9 cellular contexts compared by ENCODE assay signal in the genomic region with DNA sequence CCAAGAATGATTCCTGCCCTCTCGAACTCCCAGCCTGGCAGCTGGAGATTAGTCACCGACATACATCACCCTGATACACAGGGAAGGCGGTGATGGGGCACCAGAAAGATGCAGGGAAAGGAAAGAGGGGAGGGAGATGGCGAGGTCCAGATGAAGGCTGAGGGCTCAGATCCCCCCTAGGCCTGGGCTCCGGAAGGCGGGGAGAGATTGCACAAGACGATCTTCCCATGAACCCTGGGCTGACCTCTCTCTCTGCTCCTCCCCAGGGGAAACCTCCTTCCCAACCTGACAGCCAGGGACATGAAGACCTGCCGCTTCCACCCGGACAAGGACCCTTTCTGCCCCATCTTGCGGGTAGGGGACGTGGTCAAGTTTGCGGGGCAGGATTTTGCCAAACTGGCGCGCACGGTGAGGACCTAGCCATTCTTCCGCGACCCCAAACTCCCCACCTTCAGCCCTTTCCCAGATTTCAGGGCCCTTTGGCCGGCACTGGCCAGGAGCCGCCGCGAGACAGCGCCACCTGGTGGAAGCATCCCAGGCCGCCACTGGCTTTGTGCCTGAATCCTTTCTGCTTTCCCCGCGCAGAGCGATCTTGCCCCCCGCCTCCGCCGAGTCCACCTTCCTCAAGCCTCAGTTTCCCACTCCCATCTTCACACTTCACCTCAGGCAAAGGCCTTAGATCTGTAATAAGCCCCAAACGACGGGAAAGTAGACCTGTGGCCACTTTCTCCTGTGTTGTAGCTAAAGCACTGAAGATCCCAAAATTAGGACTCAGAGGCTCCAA. TPM values are rescaled to one million over a fixed set of nuclear protein-coding genes. Genes with fewer than 3 reads are reported as not detected.
A peak's percentile ranks its signal among the peaks of the same experiment; 100 is the strongest.
DNase-seq lines count a peak whose midpoint lies in the region; ATAC-seq and TF ChIP-seq lines count a peak whose summit lies in the region.
"Had no signal": no experiment of that assay in that cellular context is flagged by ENCODE, and none has a peak within 500 bp of the region (broad histone marks: within the 10 kb centered on the region; RNA-seq: fewer than 3 reads in every experiment).

No MANE protein-coding gene starts in this region.

- peak overlapping the region; percentile 33 for H3K4me3 ChIP-seq in NT2/D1 (ENCODE audit: insufficient read length, low read depth)
- H3K4me3 ChIP-seq in foreskin fibroblast (ENCODE audit: low read depth in 1 of 2, low read length in 2 of 2), result no peak overlapping the region
- H3K4me3 ChIP-seq in osteoblast (ENCODE audit: insufficient read depth, low read length), result peak overlapping the region; percentile 28
- no peak overlapping the region for H3K4me3 ChIP-seq in tibial artery

- TF ChIP-seq CTCF in foreskin fibroblast (IDR thresholded peaks at IDR 0.05; ENCODE audit: low read depth, low read length) (peak; percentile 76), osteoblast (IDR thresholded peaks at IDR 0.05; ENCODE audit: extremely low read depth, low read depth, low read length) (peak; percentile 77), tibial artery (IDR thresholded peaks at IDR 0.05) (peak; percentile 78 to 91)

- ATAC-seq in activated T-helper 17 cell treated with anti-CD3 and anti-CD28 coated beads, Interleukin-2, amount 50 U/mL, for 72 hours (replicated peaks), result peak; percentile 65
- no peak for ATAC-seq in GM18867 (IDR thresholded peaks at IDR 0.05; ENCODE audit: unreplicated experiment)

- peak overlapping the region; percentile 74 for H3K9ac ChIP-seq in NT2/D1 (ENCODE audit: insufficient read length, low read depth)

- H3K79me2 ChIP-seq in osteoblast (ENCODE audit: insufficient read depth, low read length), result no peaks in the 10 kb centered on the region

- H3K36me3 ChIP-seq in NT2/D1 (ENCODE audit: insufficient read depth, insufficient read length, low read length) (no peaks in the 10 kb centered on the region), osteoblast (ENCODE audit: insufficient read depth, low read length) (no peaks in the 10 kb centered on the region), tibial artery (no peaks in the 10 kb centered on the region)

- H3K4me1 ChIP-seq in NT2/D1 (ENCODE audit: insufficient read depth, insufficient read length) (peaks cover 14% of the 10 kb centered on the region), osteoblast (ENCODE audit: insufficient read depth, low read length) (peaks cover 5% of the 10 kb centered on the region), tibial artery (peaks cover 0 to 9% (median 4%) of the 10 kb centered on the region in 4 donors)

- no peak overlapping the region for H3K27ac Mint-ChIP-seq in activated T-helper 17 cell treated with anti-CD3 and anti-CD28 coated beads, Interleukin-2, amount 50 U/mL, for 72 hours

- H3K27ac ChIP-seq in osteoblast (ENCODE audit: low read depth, low read length) (no peak overlapping the region), tibial artery (no peak overlapping the region)

- H3K9me3 ChIP-seq in NT2/D1 (ENCODE audit: insufficient read depth, low read length), result peaks cover 13% of the 10 kb centered on the region
- H3K9me3 ChIP-seq in osteoblast (ENCODE audit: low read depth, low read length), result peaks cover 2% of the 10 kb centered on the region
- H3K9me3 ChIP-seq in tibial artery, result no peaks in the 10 kb centered on the region

- H3K4me1 Mint-ChIP-seq in activated T-helper 17 cell treated with anti-CD3 and anti-CD28 coated beads, Interleukin-2, amount 50 U/mL, for 72 hours, result peaks cover 8% of the 10 kb centered on the region

- DNase-seq in DMS 273 (lab: John Stamatoyannopoulos, UW; ENCODE audit: unreplicated experiment), result peak; percentile 42
- DNase-seq in DMS 273 treated with DMSO at 0.1 percent for 48 hours (lab: John Stamatoyannopoulos, UW), result no peak
- no peak for DNase-seq in NT2/D1 (ENCODE audit: low read depth, low spot score)
- DNase-seq in foreskin fibroblast, result peak; percentile 23 to 58
- peak; percentile 94 for DNase-seq in osteoblast (ENCODE audit: insufficient read length, low spot score, missing footprints)
- DNase-seq in tibial artery, result peak in 1 of 2 donors; percentile 48

- H3K9me3 Mint-ChIP-seq in activated T-helper 17 cell treated with anti-CD3 and anti-CD28 coated beads, Interleukin-2, amount 50 U/mL, for 72 hours, result no peaks in the 10 kb centered on the region

- intact Hi-C loops in tibial artery (cut with DNase I; ENCODE audit: low total_unique reads), result loop anchor here (5.0 to 10.0 kb wide), 3 partner anchors 85 to 505 kb away; no protein-coding TSS in a partner anchor

- peak overlapping the region; percentile 90 for H2AFZ ChIP-seq in osteoblast (ENCODE audit: low read length)

- no peaks in the 10 kb centered on the region for H3K36me3 Mint-ChIP-seq in activated T-helper 17 cell treated with anti-CD3 and anti-CD28 coated beads, Interleukin-2, amount 50 U/mL, for 72 hours (ENCODE audit: low read depth)

- H4K20me1 ChIP-seq in osteoblast (ENCODE audit: insufficient read depth, low read length), result no peaks in the 10 kb centered on the region

- peak overlapping the region; percentile 39 for H3K4me2 ChIP-seq in osteoblast (ENCODE audit: insufficient read depth, low read length)

- no peak overlapping the region for H3K4me3 Mint-ChIP-seq in activated T-helper 17 cell treated with anti-CD3 and anti-CD28 coated beads, Interleukin-2, amount 50 U/mL, for 72 hours

- peaks cover 4% of the 10 kb centered on the region for H3K27me3 Mint-ChIP-seq in activated T-helper 17 cell treated with anti-CD3 and anti-CD28 coated beads, Interleukin-2, amount 50 U/mL, for 72 hours

- H3K27me3 ChIP-seq in NT2/D1 (ENCODE audit: insufficient read depth, insufficient read length), result peaks cover 10% of the 10 kb centered on the region
- H3K27me3 ChIP-seq in osteoblast (ENCODE audit: insufficient read depth, low read length), result peaks cover 9% of the 10 kb centered on the region
- no peaks in the 10 kb centered on the region for H3K27me3 ChIP-seq in tibial artery

RNA-seq across cellular contexts. Expression of gene P2RX3, which starts 11.5 kb away (rescaled TPM):
- total RNA-seq in activated T-helper 17 cell treated with anti-CD3 and anti-CD28 coated beads, Interleukin-2, amount 50 U/mL, for 72 hours, result not detected
- total RNA-seq in osteoblast, result not detected in 2 replicates
- total RNA-seq: frontal cortex had no signal

RNA-seq across cellular contexts. Expression of gene SSRP1, which starts 14.0 kb away (rescaled TPM):
- 100 to 1,000 TPM in 1 of 2 donors, 10 to 100 TPM in 1; 92.1 to 171 TPM for total RNA-seq in activated T-helper 17 cell treated with anti-CD3 and anti-CD28 coated beads, Interleukin-2, amount 50 U/mL, for 72 hours
- total RNA-seq in osteoblast, result 55.4 and 58.0 TPM in 2 replicates

RNA-seq across cellular contexts. Expression of gene TNKS1BP1, which starts 24.9 kb away (rescaled TPM):
- 10 to 100 TPM in 1 of 2 donors, 1 to 10 TPM in 1; 4.1 to 13.6 TPM for total RNA-seq in activated T-helper 17 cell treated with anti-CD3 and anti-CD28 coated beads, Interleukin-2, amount 50 U/mL, for 72 hours
- 71.6 and 74.6 TPM in 2 replicates for total RNA-seq in osteoblast

RNA-seq across cellular contexts. Expression of gene PRG3, which starts 31.3 kb away (rescaled TPM):
- total RNA-seq in activated T-helper 17 cell treated with anti-CD3 and anti-CD28 coated beads, Interleukin-2, amount 50 U/mL, for 72 hours, result not detected
- not detected in 2 replicates for total RNA-seq in osteoblast
- total RNA-seq: frontal cortex had no signal

RNA-seq across cellular contexts. Expression of gene PRG2, which starts 40.8 kb away (rescaled TPM):
- 1 to 10 TPM; 2.2 to 6.2 TPM for total RNA-seq in activated T-helper 17 cell treated with anti-CD3 and anti-CD28 coated beads, Interleukin-2, amount 50 U/mL, for 72 hours
- not detected in 2 replicates for total RNA-seq in osteoblast
- total RNA-seq: frontal cortex had no signal

Comparison
In these comparisons a context has a peak if more than half of its experiments do, and no peak if none do; other contexts are left out.
1. DNase-seq: peak in DMS 273 (single experiment), foreskin fibroblast (2 of 2) and osteoblast (single experiment); none in DMS 273 treated with DMSO at 0.1 percent for 48 hours (single experiment) and NT2/D1 (single experiment).
2. H3K4me3 ChIP-seq: peak in NT2/D1 (single experiment) and osteoblast (single experiment); none in foreskin fibroblast (0 of 2) and tibial artery (0 of 2).
3. Peak in every context shown above with its lines, with median percentiles within 50 percentile points of each other: CTCF ChIP-seq.